ENCODE assay signal across 8 cellular contexts in the genomic region with DNA sequence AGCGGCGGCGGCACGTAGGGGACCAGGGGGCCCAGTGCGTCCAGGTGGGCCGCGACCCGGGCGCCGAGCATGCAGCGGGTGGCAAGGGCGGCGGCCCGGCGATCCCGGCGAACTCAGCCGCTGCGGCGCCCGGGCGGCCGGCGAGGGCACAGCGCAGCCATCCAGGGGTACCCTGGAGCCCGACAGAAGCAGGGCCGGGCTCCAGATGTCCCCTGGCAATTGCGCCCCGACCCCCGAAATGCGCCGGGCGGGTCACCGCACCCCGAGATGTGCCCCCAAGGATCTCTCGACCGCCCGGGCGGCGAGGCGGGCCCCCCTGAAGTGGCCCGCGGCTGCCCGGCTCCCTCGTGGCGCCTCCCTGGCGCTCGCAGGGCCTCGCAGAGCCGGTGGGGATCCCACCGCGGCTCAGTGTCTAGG. TPM values are rescaled to one million over a fixed set of nuclear protein-coding genes. Genes with fewer than 3 reads are reported as not detected.
DNase-seq lines count a peak whose midpoint lies in the region; ATAC-seq and TF ChIP-seq lines count a peak whose summit lies in the region.
"Not testable (repeated sequence)": the region's sequence is repeated elsewhere in the genome, so short reads cannot be mapped to it uniquely, and the experiment has no call there.

No MANE protein-coding gene starts in this region.

- H3K27ac Mint-ChIP-seq in CD14-positive monocyte = not testable (repeated sequence)
- peak overlapping the region; percentile 77 for H3K27ac Mint-ChIP-seq in MCF 10A (ENCODE audit: low read depth, unreplicated experiment)
- peak overlapping the region in 4 of 9 donors; percentile 62 to 93 (median 86) for H3K27ac Mint-ChIP-seq in naive thymus-derived CD4-positive, alpha-beta T cell
- peak overlapping the region in 1 of 2 donors; percentile 72 for H3K27ac Mint-ChIP-seq in stimulated activated naive CD8-positive, alpha-beta T cell treated with anti-CD3 and anti-CD28 coated beads, Interleukin-15, amount 100 ng/mL, for 72 hours

- H3K9ac ChIP-seq in HUES64 (ENCODE audit: low read depth, low read length) = peak overlapping the region; percentile 59

- intact Hi-C loops in CD14-positive monocyte (cut with micrococcal nuclease) = loop anchor here (10.0 kb wide), 2 partner anchors 197 to 973 kb away; a partner anchor contains a TSS
- intact Hi-C loops in MCF 10A (cut with micrococcal nuclease) = loop anchor here (5.0 kb wide), 1 partner anchor 80 kb away; no protein-coding TSS in a partner anchor
- intact Hi-C loops in heart left ventricle (cut with DNase I) = loop anchor here in 2 of 10 donors (2.0 to 5.0 kb wide), 2 partner anchors 201 to 855 kb away; a partner anchor contains a TSS
- intact Hi-C loops in naive thymus-derived CD4-positive, alpha-beta T cell (cut with micrococcal nuclease) = loop anchor here (1.0 to 10.0 kb wide), 9 partner anchors 63 to 1980 kb away; a partner anchor contains a TSS

- not testable (repeated sequence) for H3K27me3 Mint-ChIP-seq in CD14-positive monocyte (ENCODE audit: low read depth in 3 of 3); MCF 10A (ENCODE audit: insufficient read depth, unreplicated experiment); naive thymus-derived CD4-positive, alpha-beta T cell; stimulated activated naive CD8-positive, alpha-beta T cell treated with anti-CD3 and anti-CD28 coated beads, Interleukin-15, amount 100 ng/mL, for 72 hours

- H3K4me1 Mint-ChIP-seq in CD14-positive monocyte = peaks cover 75% of the 10 kb centered on the region
- H3K4me1 Mint-ChIP-seq in MCF 10A (ENCODE audit: insufficient read depth, unreplicated experiment) = peaks cover 55% of the 10 kb centered on the region
- H3K4me1 Mint-ChIP-seq in naive thymus-derived CD4-positive, alpha-beta T cell = peaks cover 60 to 88% (median 76%) of the 10 kb centered on the region in 7 donors
- peaks cover 85% of the 10 kb centered on the region for H3K4me1 Mint-ChIP-seq in stimulated activated naive CD8-positive, alpha-beta T cell treated with anti-CD3 and anti-CD28 coated beads, Interleukin-15, amount 100 ng/mL, for 72 hours

- TF ChIP-seq POLR2A in heart left ventricle (IDR thresholded peaks at IDR 0.05) = not testable (repeated sequence)

- TF ChIP-seq CTCF in CD14-positive monocyte (IDR thresholded peaks at IDR 0.05); VCaP (conservative IDR thresholded peaks at IDR 0.05); MCF 10A (IDR thresholded peaks at IDR 0.05; ENCODE audit: unreplicated experiment); heart left ventricle (IDR thresholded peaks at IDR 0.05): not testable (repeated sequence)

- H3K36me3 ChIP-seq in HUES64 (ENCODE audit: insufficient read depth, low read length) = peaks cover 15% of the 10 kb centered on the region; the same call in 1 of the 2 replicates
- not testable (repeated sequence) for H3K36me3 ChIP-seq in heart left ventricle; naive thymus-derived CD4-positive, alpha-beta T cell (ENCODE audit: control insufficient read depth in 2 of 3, insufficient read depth in 3 of 3, low read length in 3 of 3)

- H3K9me3 ChIP-seq in HUES64 (ENCODE audit: insufficient read depth, low read depth, low read length); heart left ventricle; naive thymus-derived CD4-positive, alpha-beta T cell (ENCODE audit: control insufficient read depth in 2 of 3, low read length in 3 of 3): not testable (repeated sequence)

- H3K9me3 Mint-ChIP-seq in CD14-positive monocyte; MCF 10A (ENCODE audit: unreplicated experiment); naive thymus-derived CD4-positive, alpha-beta T cell; stimulated activated naive CD8-positive, alpha-beta T cell treated with anti-CD3 and anti-CD28 coated beads, Interleukin-15, amount 100 ng/mL, for 72 hours: not testable (repeated sequence)

- CTCF ChIA-PET in MCF 10A (lab: Yijun Ruan, JAX) = interaction anchor here (1.7 kb wide), 2 partner anchors 10 to 13 kb away, joined by 5 to 6 read pairs; no protein-coding TSS in a partner anchor
- CTCF ChIA-PET in naive thymus-derived CD4-positive, alpha-beta T cell (lab: Charles Lee) = interaction anchor here (0.9 kb wide), 1 partner anchor 313 kb away, joined by 3 read pairs; no protein-coding TSS in a partner anchor

- not testable (repeated sequence) for H3K27ac ChIP-seq in HUES64 (ENCODE audit: low read depth, low read length)
- peak overlapping the region; percentile 55 for H3K27ac ChIP-seq in VCaP
- peak overlapping the region; percentile 70 to 96 (median 90) for H3K27ac ChIP-seq in heart left ventricle
- H3K27ac ChIP-seq in naive thymus-derived CD4-positive, alpha-beta T cell (ENCODE audit: low read depth, low read length) = peak overlapping the region; percentile 78

- H3K4me3 Mint-ChIP-seq in CD14-positive monocyte (peak overlapping the region; percentile 83 to 91), MCF 10A (ENCODE audit: unreplicated experiment) (peak overlapping the region; percentile 94)
- peak overlapping the region; percentile 88 to 96 (median 93) for H3K4me3 Mint-ChIP-seq in naive thymus-derived CD4-positive, alpha-beta T cell
- H3K4me3 Mint-ChIP-seq in stimulated activated naive CD8-positive, alpha-beta T cell treated with anti-CD3 and anti-CD28 coated beads, Interleukin-15, amount 100 ng/mL, for 72 hours = peak overlapping the region; percentile 79 to 87

- H3K4me3 ChIP-seq in HUES64 (ENCODE audit: low read length) (peak overlapping the region; percentile 83), heart left ventricle (peak overlapping the region; percentile 58 to 99 (median 84))
- H3K4me3 ChIP-seq in naive thymus-derived CD4-positive, alpha-beta T cell (ENCODE audit: low read length) = peak overlapping the region; percentile 76

- not testable (repeated sequence) for H3K27me3 ChIP-seq in HUES64 (ENCODE audit: insufficient read depth, low read length); heart left ventricle; naive thymus-derived CD4-positive, alpha-beta T cell (ENCODE audit: control insufficient read depth in 2 of 2, insufficient read depth in 2 of 2, low read length in 2 of 2)

- BruUV-seq in MCF 10A (replicated peaks; lab: Mats Ljungman, UMichigan) = not testable (repeated sequence)

- WGBS in HUES64 = under 1% methylated on average over 52 of the region's 52 CpGs
- 0% methylated on average over 2 to 52 of the region's 52 CpGs; no CpG with 5 or more reads in 1 of the 4 donors for WGBS in heart left ventricle, 4 donors

- not testable (repeated sequence) for H3K36me3 Mint-ChIP-seq in CD14-positive monocyte; MCF 10A (ENCODE audit: insufficient read depth, unreplicated experiment)
- peaks cover 0 to 14% (median 0%) of the 10 kb centered on the region in 5 donors for H3K36me3 Mint-ChIP-seq in naive thymus-derived CD4-positive, alpha-beta T cell

- POLR2A ChIA-PET in MCF 10A (lab: Yijun Ruan, JAX) = interaction anchor here (0.7 to 2.4 kb wide), 5 partner anchors 15 to 198 kb away, joined by 3 to 6 read pairs (median 3); a partner anchor contains a TSS
- POLR2A ChIA-PET in naive thymus-derived CD4-positive, alpha-beta T cell (lab: Charles Lee) = interaction anchor here (0.6 to 1.3 kb wide), 4 partner anchors 146 to 411 kb away, joined by 3 to 5 read pairs (median 4); a partner anchor contains a TSS

- ATAC-seq in GM21619 (IDR thresholded peaks at IDR 0.05; ENCODE audit: unreplicated experiment) (peak; percentile 10), heart left ventricle (peak in 1 of 4 donors; percentile 1)
- not testable (repeated sequence) for ATAC-seq in naive thymus-derived CD4-positive, alpha-beta T cell
- ATAC-seq in stimulated activated naive CD8-positive, alpha-beta T cell treated with anti-CD3 and anti-CD28 coated beads, Interleukin-15, amount 100 ng/mL, for 72 hours = peak; percentile 18

- not testable (repeated sequence) for DNase-seq in CD14-positive monocyte (ENCODE audit: low spot score); MCF 10A (ENCODE audit: unreplicated experiment); heart left ventricle; stimulated activated naive CD8-positive, alpha-beta T cell treated with anti-CD3 and anti-CD28 coated beads, Interleukin-15, amount 100 ng/mL, for 72 hours
- peak in 1 of 9 donors; percentile 19 for DNase-seq in naive thymus-derived CD4-positive, alpha-beta T cell

- peaks cover 34% of the 10 kb centered on the region for H3K4me1 ChIP-seq in HUES64 (ENCODE audit: insufficient read depth, low read length)
- H3K4me1 ChIP-seq in heart left ventricle = peaks cover 17 to 82% (median 69%) of the 10 kb centered on the region in 12 donors
- H3K4me1 ChIP-seq in naive thymus-derived CD4-positive, alpha-beta T cell (ENCODE audit: control insufficient read depth in 2 of 2, insufficient read depth in 2 of 2, low read length in 2 of 2) = peaks cover 59 to 67% of the 10 kb centered on the region in 2 donors

RNA-seq across cellular contexts. Expression of a gene that starts 0.3 kb away (rescaled TPM):
- 10 to 100 TPM in 1 of 2 donors, 1 to 10 TPM in 1; 6.8 to 10.8 TPM for polyA plus RNA-seq in CD14-positive monocyte
- polyA plus RNA-seq in HUES64 (2013, experiment 1 of 2) = 25.3 TPM
- polyA plus RNA-seq in HUES64 (2013, experiment 2 of 2) = 27.3 TPM
- 21.6 and 24.1 TPM in 2 replicates for total RNA-seq in MCF 10A (2022)
- total RNA-seq in heart left ventricle = 100 to 1,000 TPM in 3 of 9 donors, 10 to 100 TPM in 6; 57.2 to 141 (median 82.4) TPM
- polyA plus RNA-seq in heart left ventricle = 100 to 1,000 TPM in 1 of 2 donors, 10 to 100 TPM in 1; 99.9 to 119 TPM
- 10 to 100 TPM; 13.2 to 39.8 (median 30.2) TPM for total RNA-seq in naive thymus-derived CD4-positive, alpha-beta T cell
- polyA plus RNA-seq in naive thymus-derived CD4-positive, alpha-beta T cell = 10 to 100 TPM; 51.0 to 83.5 TPM

RNA-seq across cellular contexts. Expression of a gene that starts 2.4 kb away (rescaled TPM):
- polyA plus RNA-seq in CD14-positive monocyte (1 to 10 TPM; 3.4 to 5.8 TPM), heart left ventricle (10 to 100 TPM; 13.8 to 28.5 TPM)
- polyA plus RNA-seq in HUES64 (2013, experiment 1 of 2) = 8.1 TPM
- polyA plus RNA-seq in HUES64 (2013, experiment 2 of 2) = 8.4 TPM
- total RNA-seq in MCF 10A (2022) (29.1 and 32.4 TPM in 2 replicates), heart left ventricle (10 to 100 TPM; 20.3 to 41.1 (median 23.7) TPM)
- total RNA-seq in naive thymus-derived CD4-positive, alpha-beta T cell = 10 to 100 TPM; 28.2 to 38.2 (median 34.0) TPM
- polyA plus RNA-seq in naive thymus-derived CD4-positive, alpha-beta T cell = 10 to 100 TPM; 14.7 to 25.6 TPM
